In the genomic region with DNA sequence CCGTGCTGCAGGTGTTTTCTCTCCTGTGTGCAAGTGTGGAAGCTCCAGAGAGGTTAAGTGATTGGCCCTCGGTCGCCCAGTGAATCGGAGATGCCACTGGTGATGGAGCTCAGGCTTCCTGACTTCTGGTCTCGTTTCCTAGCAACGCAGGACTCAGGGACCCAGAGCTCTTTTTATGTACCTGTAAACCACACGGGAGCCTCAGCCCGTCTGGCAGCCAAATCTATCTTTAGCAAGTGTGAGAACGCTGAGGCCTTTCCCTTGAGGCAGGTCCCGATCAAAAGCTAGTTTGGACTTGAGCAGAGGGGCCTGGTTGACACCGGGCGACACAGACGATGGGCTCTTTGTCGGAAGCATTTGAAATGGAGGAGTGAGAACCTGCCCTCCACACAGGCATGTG, we compare ENCODE assay signal across 1 cellular context.
TF ChIP-seq lines count a peak whose summit lies in the region.

No MANE protein-coding gene starts in this region.

TF ChIP-seq in GM23338, 12 proteins besides CTCF, POLR2A, EP300 and RAD21 (continued from another document):
- TF ChIP-seq ETS1 (IDR thresholded peaks at IDR 0.05) (no peak), EZH2 (IDR thresholded peaks at IDR 0.05; ENCODE audit: low read depth, unreplicated experiment) (no peak), REST (IDR thresholded peaks at IDR 0.05; ENCODE audit: unreplicated experiment) (no peak), ZNF462 (CRISPR knock-in tag; IDR thresholded peaks at IDR 0.05) (no peak), JUNB (IDR thresholded peaks at IDR 0.05; ENCODE audit: unreplicated experiment) (no peak)
